ENCODE assay signal across 8 cellular contexts in genomic region chr10:17232276-17232987, GRCh38. TPM values are rescaled to one million over a fixed set of nuclear protein-coding genes. Genes with fewer than 3 reads are reported as not detected.
DNase-seq lines count a peak whose midpoint lies in the region; ATAC-seq and TF ChIP-seq lines count a peak whose summit lies in the region.

No MANE protein-coding gene starts in this region.

- peak overlapping the region in 2 of 3 donors; percentile 32 to 97 for H3K27ac Mint-ChIP-seq in CD4-positive, CD25-positive, alpha-beta regulatory T cell
- H3K27ac Mint-ChIP-seq in nephron, result peak overlapping the region; percentile 81 to 95 (median 93)

- TF ChIP-seq CTCF in astrocyte of the spinal cord (IDR thresholded peaks at IDR 0.05; ENCODE audit: low read depth, low read length) (no peak), nephron (IDR thresholded peaks at IDR 0.05; ENCODE audit: unreplicated experiment in 3 of 3) (no peak)

- H3K4me3 ChIP-seq in CD4-positive, CD25-positive, alpha-beta regulatory T cell (ENCODE audit: low read depth, low read length), result peak overlapping the region; percentile 91
- H3K4me3 ChIP-seq in astrocyte of the spinal cord (ENCODE audit: low read depth, low read length), result peak overlapping the region; percentile 98

- H3K4me1 ChIP-seq in CD4-positive, CD25-positive, alpha-beta regulatory T cell (ENCODE audit: control insufficient read depth, insufficient read depth, low read length, poor library complexity, severe bottlenecking), result peaks cover 69% of the 10 kb centered on the region

- no peaks in the 10 kb centered on the region for H3K9me3 ChIP-seq in CD4-positive, CD25-positive, alpha-beta regulatory T cell (ENCODE audit: control insufficient read depth in 2 of 2, low read length in 2 of 2)

- no peak for ATAC-seq in CD4-positive, CD25-positive, alpha-beta regulatory T cell (ENCODE audit: low read depth in 2 of 2)
- peak; percentile 12 for ATAC-seq in HG02852 (IDR thresholded peaks at IDR 0.05; ENCODE audit: unreplicated experiment)
- no peak for ATAC-seq in GM21737 (IDR thresholded peaks at IDR 0.05; ENCODE audit: unreplicated experiment)

- H3K4me3 Mint-ChIP-seq in CD4-positive, CD25-positive, alpha-beta regulatory T cell, result peak overlapping the region; percentile 89 to 98 (median 94)
- peak overlapping the region; percentile 91 to 99 (median 93) for H3K4me3 Mint-ChIP-seq in nephron

- in situ Hi-C loops in astrocyte of the spinal cord (cut with HindIII; ENCODE audit: low sequenced_read_pairs), result loop anchor here (25.0 kb wide), 1 partner anchor 370 kb away; no protein-coding TSS in a partner anchor

- peaks cover 0 to 3% (median 0%) of the 10 kb centered on the region in 7 donors for H3K9me3 Mint-ChIP-seq in CD4-positive, CD25-positive, alpha-beta regulatory T cell
- no peaks in the 10 kb centered on the region for H3K9me3 Mint-ChIP-seq in nephron

- no peaks in the 10 kb centered on the region for H3K27me3 ChIP-seq in CD4-positive, CD25-positive, alpha-beta regulatory T cell (ENCODE audit: control insufficient read depth, insufficient read depth, low read length)

- peaks cover 25 to 66% (median 49%) of the 10 kb centered on the region in 4 donors for H3K4me1 Mint-ChIP-seq in CD4-positive, CD25-positive, alpha-beta regulatory T cell
- peaks cover 54% of the 10 kb centered on the region for H3K4me1 Mint-ChIP-seq in nephron

- peak in 1 of 3 donors; percentile 60 for DNase-seq in CD4-positive, CD25-positive, alpha-beta regulatory T cell
- DNase-seq in astrocyte of the spinal cord (ENCODE audit: low read depth, low spot score) (peak; percentile 55), cerebellum (ENCODE audit: low spot score) (no peak), cerebellar nuclear complex (lab: John Stamatoyannopoulos, UW) (no peak), DMS79 (lab: John Stamatoyannopoulos, UW) (no peak)

- peaks cover 63% of the 10 kb centered on the region for H3K36me3 ChIP-seq in CD4-positive, CD25-positive, alpha-beta regulatory T cell (ENCODE audit: control insufficient read depth, insufficient read depth, low read length)

- peaks cover 41% of the 10 kb centered on the region for H3K36me3 Mint-ChIP-seq in CD4-positive, CD25-positive, alpha-beta regulatory T cell
- H3K36me3 Mint-ChIP-seq in nephron (ENCODE audit: low read depth), result peaks cover 68% of the 10 kb centered on the region

- H3K27ac ChIP-seq in CD4-positive, CD25-positive, alpha-beta regulatory T cell (ENCODE audit: insufficient read depth, low read length, poor library complexity, severe bottlenecking), result peak overlapping the region; percentile 95

- H3K27me3 Mint-ChIP-seq in CD4-positive, CD25-positive, alpha-beta regulatory T cell, result peaks cover 14% of the 10 kb centered on the region
- no peaks in the 10 kb centered on the region for H3K27me3 Mint-ChIP-seq in nephron (ENCODE audit: low read depth)

RNA-seq across cellular contexts. Expression of gene VIM, which starts 4.4 kb away (rescaled TPM):
- total RNA-seq in CD4-positive, CD25-positive, alpha-beta regulatory T cell, result 1,005 TPM
- polyA plus RNA-seq in CD4-positive, CD25-positive, alpha-beta regulatory T cell, result 100 to 1,000 TPM; 430 to 556 (median 487) TPM
- 562 TPM for total RNA-seq in cerebellum

RNA-seq across cellular contexts. Expression of gene TRDMT1, which starts 31.0 kb away (rescaled TPM):
- 12.2 TPM for total RNA-seq in CD4-positive, CD25-positive, alpha-beta regulatory T cell
- polyA plus RNA-seq in CD4-positive, CD25-positive, alpha-beta regulatory T cell, result 1 to 10 TPM; 5.8 to 8.6 (median 7.2) TPM
- total RNA-seq in cerebellum, result 36.7 TPM
